Comparison of ENCODE assay signal across 3 cellular contexts in genomic region chr19:7994114-7994513, GRCh38.
TF ChIP-seq lines count a peak whose summit lies in the region.

No MANE protein-coding gene starts in this region.

TF ChIP-seq in liver, 16 proteins besides CTCF, POLR2A, EP300 and RAD21:
- no peak for TF ChIP-seq SP1 (IDR thresholded peaks at IDR 0.05)
- no peak for TF ChIP-seq NR2F2 (IDR thresholded peaks at IDR 0.05)
- no peak for TF ChIP-seq HNF4G (IDR thresholded peaks at IDR 0.05)
- TF ChIP-seq MAX (IDR thresholded peaks at IDR 0.05) = no peak
- TF ChIP-seq REST (IDR thresholded peaks at IDR 0.05) = no peak
- no peak for TF ChIP-seq YY1 (IDR thresholded peaks at IDR 0.05)
- no peak for TF ChIP-seq FOXA2 (IDR thresholded peaks at IDR 0.05)
- TF ChIP-seq RXRA (IDR thresholded peaks at IDR 0.05) = no peak
- no peak for TF ChIP-seq HNF4A (conservative IDR thresholded peaks at IDR 0.05)
- no peak for TF ChIP-seq TAF1 (conservative IDR thresholded peaks at IDR 0.05)
- no peak for TF ChIP-seq JUND (IDR thresholded peaks at IDR 0.05)
- no peak for TF ChIP-seq ATF3 (IDR thresholded peaks at IDR 0.05)
- no peak for TF ChIP-seq GABPA (IDR thresholded peaks at IDR 0.05 in 1 of 2, conservative IDR thresholded peaks at IDR 0.05 in 1 of 2)
- TF ChIP-seq EGR1 (IDR thresholded peaks at IDR 0.05; ENCODE audit: low read depth in 2 of 2) = no peak
- TF ChIP-seq ZBTB33 (IDR thresholded peaks at IDR 0.05) = no peak
- TF ChIP-seq FOXA1 (IDR thresholded peaks at IDR 0.05) = no peak
TF ChIP-seq in liver: peak in this region for 0.

TF ChIP-seq in HepG2, 621 proteins besides CTCF, POLR2A, EP300 and RAD21:
- TF ChIP-seq ZBTB8A (CRISPR knock-in tag; IDR thresholded peaks at IDR 0.05; ENCODE audit: borderline replicate concordance, low read depth) (no peak), ARID5B (CRISPR knock-in tag; IDR thresholded peaks at IDR 0.05) (no peak), ZNF17 (CRISPR knock-in tag; IDR thresholded peaks at IDR 0.05) (no peak), PATZ1 (CRISPR knock-in tag; IDR thresholded peaks at IDR 0.05) (no peak), TEAD2 (CRISPR knock-in tag; IDR thresholded peaks at IDR 0.05) (no peak), PHF21A (CRISPR knock-in tag; IDR thresholded peaks at IDR 0.05) (no peak), TAF1 (CRISPR knock-in tag; IDR thresholded peaks at IDR 0.05) (no peak)

TF ChIP-seq in WTC11, 78 proteins besides CTCF, POLR2A, EP300 and RAD21:
- TF ChIP-seq TCF7 (CRISPR knock-in tag; IDR thresholded peaks at IDR 0.05; ENCODE audit: low read depth) (no peak), SP1 (CRISPR knock-in tag; conservative IDR thresholded peaks at IDR 0.05) (no peak), AR (CRISPR knock-in tag; IDR thresholded peaks at IDR 0.05) (no peak), HMGA2 (CRISPR knock-in tag; IDR thresholded peaks at IDR 0.05) (no peak), AFF4 (CRISPR knock-in tag; IDR thresholded peaks at IDR 0.05; ENCODE audit: borderline replicate concordance) (no peak)
